22 cellular contexts compared by ENCODE assay signal in genomic region chr21:45655071-45655470, GRCh38. TPM values are rescaled to one million over a fixed set of nuclear protein-coding genes. Genes with fewer than 3 reads are reported as not detected.
DNase-seq lines count a peak whose midpoint lies in the region; TF ChIP-seq lines count a peak whose summit lies in the region.
"Had no signal": no experiment of that assay in that cellular context is flagged by ENCODE, and none has a peak within 500 bp of the region (broad histone marks: within the 10 kb centered on the region; RNA-seq: fewer than 3 reads in every experiment).

No MANE protein-coding gene starts in this region.

- CTCF ChIA-PET in CD8-positive, alpha-beta memory T cell (lab: Charles Lee), result no interaction called here

- H3K27ac Mint-ChIP-seq in glutamatergic neuron (ENCODE audit: unreplicated experiment), result no peak overlapping the region
- no peak overlapping the region for H3K27ac Mint-ChIP-seq in CD8-positive, alpha-beta memory T cell
- H3K27ac Mint-ChIP-seq: activated naive CD8-positive, alpha-beta T cell treated with anti-CD3 and anti-CD28 coated beads for 36 hours; IgD-negative memory B cell; neural progenitor cell had no signal

- no peak overlapping the region for H3K4me3 Mint-ChIP-seq in glutamatergic neuron (ENCODE audit: unreplicated experiment)
- H3K4me3 Mint-ChIP-seq in CD8-positive, alpha-beta memory T cell, result no peak overlapping the region
- H3K4me3 Mint-ChIP-seq: activated naive CD8-positive, alpha-beta T cell treated with anti-CD3 and anti-CD28 coated beads for 36 hours; IgD-negative memory B cell; neural progenitor cell had no signal

- TF ChIP-seq CTCF in tibial nerve (IDR thresholded peaks at IDR 0.05) (no peak), glutamatergic neuron (IDR thresholded peaks at IDR 0.05; ENCODE audit: partially characterized antibody, unreplicated experiment) (no peak)

- no peaks in the 10 kb centered on the region for H3K36me3 ChIP-seq in tibial nerve
- H3K36me3 ChIP-seq in CD8-positive, alpha-beta memory T cell (ENCODE audit: insufficient read depth, low read length), result no peaks in the 10 kb centered on the region
- H3K36me3 ChIP-seq: breast epithelium, left lung, neural progenitor cell had no signal

- peaks cover 0 to under 1% (median 0%) of the 10 kb centered on the region in 4 donors for H3K9me3 ChIP-seq in tibial nerve
- no peaks in the 10 kb centered on the region for H3K9me3 ChIP-seq in CD8-positive, alpha-beta memory T cell (ENCODE audit: low read length)
- H3K9me3 ChIP-seq: BE2C, breast epithelium, left lung, mucosa of descending colon had no signal

- WGBS in tibial nerve, 2 donors, result 49 to 50% methylated on average over 5 of the region's 5 CpGs

- H3K27me3 ChIP-seq in tibial nerve, result no peaks in the 10 kb centered on the region
- no peaks in the 10 kb centered on the region for H3K27me3 ChIP-seq in CD8-positive, alpha-beta memory T cell (ENCODE audit: insufficient read depth, low read length, poor library complexity, severe bottlenecking)
- H3K27me3 ChIP-seq: BE2C, left lung, neural progenitor cell had no signal

- H3K27me3 Mint-ChIP-seq in glutamatergic neuron (ENCODE audit: unreplicated experiment), result no peaks in the 10 kb centered on the region
- H3K27me3 Mint-ChIP-seq in CD8-positive, alpha-beta memory T cell, result peaks cover 16 to 64% of the 10 kb centered on the region in 2 donors

- peaks cover 0 to 8% (median 0%) of the 10 kb centered on the region in 4 donors for H3K4me1 ChIP-seq in tibial nerve
- no peaks in the 10 kb centered on the region for H3K4me1 ChIP-seq in CD8-positive, alpha-beta memory T cell (ENCODE audit: insufficient read depth, low read length)
- H3K4me1 ChIP-seq: BE2C, breast epithelium, left lung, neural progenitor cell had no signal

- DNase-seq in AG08395 (ENCODE audit: low spot score), result peak; percentile 38
- peak; percentile 85 for DNase-seq in HCEC 1CT
- peak; percentile 81 for DNase-seq in amniotic epithelial cell (ENCODE audit: low read depth)
- DNase-seq in fibroblast of the conjunctiva (ENCODE audit: low read depth), result peak; percentile 47
- no peak for DNase-seq in tibial nerve (ENCODE audit: low spot score in 2 of 2)
- DNase-seq in glutamatergic neuron, result no peak
- DNase-seq in CD8-positive, alpha-beta memory T cell, result no peak
- DNase-seq in substantia nigra (lab: John Stamatoyannopoulos, UW), result no peak
- DNase-seq: activated CD4-positive, CD25-positive, alpha-beta regulatory T cell treated with anti-CD3 and anti-CD28 coated beads, Interleukin-2, amount 50 U/mL, for 72 hours; activated CD8-positive, alpha-beta memory T cell treated with anti-CD3 and anti-CD28 coated beads for 24 hours; activated naive CD8-positive, alpha-beta T cell treated with anti-CD3 and anti-CD28 coated beads for 36 hours; BE2C; Calu3; GOT3; left lung; mucosa of descending colon; MV-4-11; NCI-H187; RPMI8226 had no signal

- H3K36me3 Mint-ChIP-seq in glutamatergic neuron (ENCODE audit: unreplicated experiment), result peaks cover 10% of the 10 kb centered on the region
- no peaks in the 10 kb centered on the region for H3K36me3 Mint-ChIP-seq in CD8-positive, alpha-beta memory T cell
- H3K36me3 Mint-ChIP-seq: activated naive CD8-positive, alpha-beta T cell treated with anti-CD3 and anti-CD28 coated beads for 36 hours; IgD-negative memory B cell; neural progenitor cell had no signal

- POLR2A ChIA-PET in CD8-positive, alpha-beta memory T cell (lab: Charles Lee), result no interaction called here

- TF ChIP-seq POLR2A in tibial nerve (IDR thresholded peaks at IDR 0.05), result no peak

- TF ChIP-seq EP300 in tibial nerve (IDR thresholded peaks at IDR 0.05), result no peak

- H3K4me3 ChIP-seq in tibial nerve, result no peak overlapping the region
- no peak overlapping the region for H3K4me3 ChIP-seq in CD8-positive, alpha-beta memory T cell (ENCODE audit: low read length)
- H3K4me3 ChIP-seq: breast epithelium, left lung, mucosa of descending colon, neural progenitor cell had no signal

- H3K27ac ChIP-seq in tibial nerve, result no peak overlapping the region
- H3K27ac ChIP-seq in CD8-positive, alpha-beta memory T cell (ENCODE audit: low read depth, low read length), result no peak overlapping the region
- no peak overlapping the region for H3K27ac ChIP-seq in substantia nigra (ENCODE audit: low read depth, low read length, poor library complexity, severe bottlenecking)
- H3K27ac ChIP-seq: breast epithelium, left lung, neural progenitor cell had no signal

- peaks cover 26% of the 10 kb centered on the region for H3K4me1 Mint-ChIP-seq in glutamatergic neuron (ENCODE audit: low read depth, unreplicated experiment)
- no peaks in the 10 kb centered on the region for H3K4me1 Mint-ChIP-seq in CD8-positive, alpha-beta memory T cell
- H3K4me1 Mint-ChIP-seq: activated naive CD8-positive, alpha-beta T cell treated with anti-CD3 and anti-CD28 coated beads for 36 hours; neural progenitor cell had no signal

- no peaks in the 10 kb centered on the region for H3K9me3 Mint-ChIP-seq in glutamatergic neuron (ENCODE audit: unreplicated experiment)
- H3K9me3 Mint-ChIP-seq in CD8-positive, alpha-beta memory T cell, result peaks cover 0 to 8% (median 2%) of the 10 kb centered on the region in 5 donors
- H3K9me3 Mint-ChIP-seq: activated naive CD8-positive, alpha-beta T cell treated with anti-CD3 and anti-CD28 coated beads for 36 hours; IgD-negative memory B cell had no signal

RNA-seq across cellular contexts. Expression of gene PCBP3, which starts 11.5 kb away (rescaled TPM):
- 10 to 100 TPM in 2 of 4 donors, 1 to 10 TPM in 2; 4.2 to 13.4 (median 9.6) TPM for total RNA-seq in tibial nerve
- total RNA-seq in glutamatergic neuron (ENCODE audit: unreplicated experiment), result 72.7 TPM
- under 1 TPM; 0.31 to 0.35 TPM for total RNA-seq in CD8-positive, alpha-beta memory T cell
- 0.38 TPM for polyA plus RNA-seq in CD8-positive, alpha-beta memory T cell

Comparison
In these comparisons a context has a peak if more than half of its experiments do, and no peak if none do; other contexts are left out.
1. DNase-seq: peak in AG08395 (single experiment), HCEC 1CT (single experiment), amniotic epithelial cell (single experiment) and fibroblast of the conjunctiva (single experiment); none in tibial nerve (0 of 2), glutamatergic neuron (single experiment), CD8-positive, alpha-beta memory T cell (0 of 5) and substantia nigra (0 of 49).